8 cellular contexts compared by ENCODE assay signal in the genomic region with DNA sequence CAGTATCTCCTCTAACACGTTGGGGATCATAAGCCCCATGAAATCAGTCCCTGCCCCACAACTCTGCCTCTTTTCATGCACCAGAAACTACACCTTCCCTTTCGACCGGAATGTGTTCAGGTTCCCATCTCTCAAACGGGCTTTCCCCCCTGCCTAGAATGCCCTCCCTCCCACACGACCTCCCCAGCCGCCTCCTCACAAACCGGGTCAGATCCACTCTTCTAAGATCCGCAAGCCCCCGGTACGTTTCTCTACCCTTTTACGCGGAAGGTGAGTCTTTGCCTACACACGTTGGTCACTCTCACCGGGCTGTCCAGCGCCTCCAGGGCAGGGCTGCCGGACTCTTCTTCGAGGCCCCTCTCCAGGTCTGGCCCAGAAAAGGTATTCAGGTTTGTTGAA.
DNase-seq lines count a peak whose midpoint lies in the region; ATAC-seq lines count a peak whose summit lies in the region.

No MANE protein-coding gene starts in this region.

- H3K36me3 Mint-ChIP-seq in activated naive CD4-positive, alpha-beta T cell treated with anti-CD3 and anti-CD28 coated beads, Interleukin-2, amount 50 U/mL, for 24 hours = peaks cover 8% of the 10 kb centered on the region

- H3K4me3 Mint-ChIP-seq in activated naive CD4-positive, alpha-beta T cell treated with anti-CD3 and anti-CD28 coated beads, Interleukin-2, amount 50 U/mL, for 24 hours = peak overlapping the region; percentile 92

- peak; percentile 30 for DNase-seq in stimulated activated CD4-positive, alpha-beta T cell treated with anti-CD3 and anti-CD28 coated beads, Interleukin-4, amount 100 ng/mL, for 24 hours
- DNase-seq in NK-92 (lab: John Stamatoyannopoulos, UW; ENCODE audit: unreplicated experiment) = no peak
- no peak for DNase-seq in LoVo (ENCODE audit: low spot score)

- H3K9me3 ChIP-seq in HUES48 (ENCODE audit: control insufficient read depth, insufficient read depth, low read length) (no peaks in the 10 kb centered on the region), iPS-18c (ENCODE audit: control insufficient read depth, insufficient read depth, low read length) (no peaks in the 10 kb centered on the region)

- no peaks in the 10 kb centered on the region for H3K27me3 ChIP-seq in HUES48 (ENCODE audit: control insufficient read depth, insufficient read depth, low read length)

- peaks cover 23% of the 10 kb centered on the region for H3K36me3 ChIP-seq in HUES48 (ENCODE audit: control insufficient read depth, insufficient read depth, low read length)

- H3K4me1 Mint-ChIP-seq in activated naive CD4-positive, alpha-beta T cell treated with anti-CD3 and anti-CD28 coated beads, Interleukin-2, amount 50 U/mL, for 24 hours = peaks cover 47% of the 10 kb centered on the region

- H3K4me3 ChIP-seq in HUES48 (ENCODE audit: low read depth, low read length) (peak overlapping the region; percentile 91), iPS-18c (ENCODE audit: insufficient read depth, low read depth, low read length) (peak overlapping the region; percentile 80)

- peak overlapping the region; percentile 83 for H3K27ac ChIP-seq in HUES48 (ENCODE audit: low read depth, low read length)

- peak overlapping the region; percentile 78 for H3K9ac ChIP-seq in HUES48 (ENCODE audit: low read depth, low read length)

- H3K27me3 Mint-ChIP-seq in activated naive CD4-positive, alpha-beta T cell treated with anti-CD3 and anti-CD28 coated beads, Interleukin-2, amount 50 U/mL, for 24 hours = no peaks in the 10 kb centered on the region

- H3K9me3 Mint-ChIP-seq in activated naive CD4-positive, alpha-beta T cell treated with anti-CD3 and anti-CD28 coated beads, Interleukin-2, amount 50 U/mL, for 24 hours = no peaks in the 10 kb centered on the region

- peak overlapping the region; percentile 10 for H3K27ac Mint-ChIP-seq in activated naive CD4-positive, alpha-beta T cell treated with anti-CD3 and anti-CD28 coated beads, Interleukin-2, amount 50 U/mL, for 24 hours

- ATAC-seq in GM19035 (IDR thresholded peaks at IDR 0.05; ENCODE audit: unreplicated experiment) = peak; percentile 12
- no peak for ATAC-seq in GM19395 (IDR thresholded peaks at IDR 0.05; ENCODE audit: unreplicated experiment)

- peaks cover 6% of the 10 kb centered on the region for H3K4me1 ChIP-seq in HUES48 (ENCODE audit: control insufficient read depth, insufficient read depth, low read length)
